ENCODE assay signal across 8 cellular contexts in genomic region chr3:157134620-157135191, GRCh38. TPM values are rescaled to one million over a fixed set of nuclear protein-coding genes. Genes with fewer than 3 reads are reported as not detected.
DNase-seq lines count a peak whose midpoint lies in the region; ATAC-seq lines count a peak whose summit lies in the region.

No MANE protein-coding gene starts in this region.

- peak; percentile 47 for ATAC-seq in GM18508 (IDR thresholded peaks at IDR 0.05; ENCODE audit: insufficient read depth, unreplicated experiment)
- ATAC-seq in HG02623 (IDR thresholded peaks at IDR 0.05; ENCODE audit: unreplicated experiment) = peak; percentile 43
- no peak for ATAC-seq in T-helper 17 cell

- no peak overlapping the region for H3K4ac ChIP-seq in mesenchymal stem cell (ENCODE audit: low read depth in 1 of 2, low read length in 2 of 2)

- H2BK5ac ChIP-seq in mesenchymal stem cell (ENCODE audit: low read depth, low read length, poor library complexity, severe bottlenecking) = no peak overlapping the region

- H3K36me3 Mint-ChIP-seq in T-helper 17 cell (ENCODE audit: low read depth) = no peaks in the 10 kb centered on the region

- no peaks in the 10 kb centered on the region for H3K36me3 ChIP-seq in mesenchymal stem cell (ENCODE audit: control insufficient read depth in 1 of 2, insufficient read depth in 2 of 2, low read depth in 1 of 2, low read length in 2 of 2)

- H3K27me3 ChIP-seq in mesenchymal stem cell (ENCODE audit: control insufficient read depth in 1 of 2, insufficient read depth in 1 of 2, low read length in 2 of 2) = no peaks in the 10 kb centered on the region

- H3K4me3 Mint-ChIP-seq in T-helper 17 cell = no peak overlapping the region

- H3K4me1 Mint-ChIP-seq in T-helper 17 cell = peaks cover 33% of the 10 kb centered on the region

- no peak overlapping the region for H4K8ac ChIP-seq in mesenchymal stem cell (ENCODE audit: low read length)

- H3K4me3 ChIP-seq in mesenchymal stem cell (ENCODE audit: insufficient read depth in 1 of 2, low read depth in 1 of 2, low read length in 2 of 2) = no peak overlapping the region

- peak overlapping the region; percentile 49 for H3K27ac Mint-ChIP-seq in T-helper 17 cell

- H2BK120ac ChIP-seq in mesenchymal stem cell (ENCODE audit: low read depth, low read length) = no peak overlapping the region

- H3K4me1 ChIP-seq in mesenchymal stem cell (ENCODE audit: control insufficient read depth, insufficient read depth, low read depth, low read length) = peaks cover 34% of the 10 kb centered on the region

- 100% methylated on average over 1 of the region's 1 CpG for WGBS in mesenchymal stem cell

- no peak for DNase-seq in T-helper 17 cell
- no peak for DNase-seq in mesenchymal stem cell
- no peak for DNase-seq in NCI-H187 treated with DMSO at 0.1 percent for 48 hours (lab: John Stamatoyannopoulos, UW)
- DNase-seq in glomerular visceral epithelial cell (ENCODE audit: extremely low spot score) = no peak
- no peak for DNase-seq in DMS153 treated with DMSO at 0.1 percent for 48 hours (lab: John Stamatoyannopoulos, UW; ENCODE audit: unreplicated experiment)
- no peak for DNase-seq in activated CD4-positive, alpha-beta T cell treated with anti-CD3 and anti-CD28 coated beads, Interleukin-2, amount 50 U/mL, for 48 hours

- H2AK5ac ChIP-seq in mesenchymal stem cell (ENCODE audit: low read length, severe bottlenecking) = peak overlapping the region; percentile 33

- no peaks in the 10 kb centered on the region for H3K9me3 ChIP-seq in T-helper 17 cell (ENCODE audit: control insufficient read depth, low read length, poor library complexity, severe bottlenecking)
- H3K9me3 ChIP-seq in mesenchymal stem cell (ENCODE audit: control insufficient read depth, low read length) = no peaks in the 10 kb centered on the region

- H4K91ac ChIP-seq in mesenchymal stem cell (ENCODE audit: low read length) = no peak overlapping the region

- no peak overlapping the region for H3K4me2 ChIP-seq in mesenchymal stem cell (ENCODE audit: low read length, poor library complexity, severe bottlenecking)

- H2AFZ ChIP-seq in mesenchymal stem cell (ENCODE audit: low read depth, low read length) = no peak overlapping the region

- no peak overlapping the region for H2BK12ac ChIP-seq in mesenchymal stem cell (ENCODE audit: low read length in 2 of 2)

- no peak overlapping the region for H3K23ac ChIP-seq in mesenchymal stem cell (ENCODE audit: low read length in 2 of 2)

- H3K14ac ChIP-seq in mesenchymal stem cell (ENCODE audit: low read length in 2 of 2) = no peak overlapping the region

- peak overlapping the region; percentile 33 for H3K9ac ChIP-seq in mesenchymal stem cell (ENCODE audit: low read length)

- H3K27ac ChIP-seq in mesenchymal stem cell (ENCODE audit: low read length, poor library complexity, severe bottlenecking) = peak overlapping the region; percentile 92

- H3K27me3 Mint-ChIP-seq in T-helper 17 cell = no peaks in the 10 kb centered on the region

- no peak overlapping the region for H2BK15ac ChIP-seq in mesenchymal stem cell (ENCODE audit: low read depth, poor library complexity, severe bottlenecking)

- H3K18ac ChIP-seq in mesenchymal stem cell (ENCODE audit: low read depth in 1 of 2, low read length in 2 of 2) = no peak overlapping the region

- peaks cover 3% of the 10 kb centered on the region for H3K79me1 ChIP-seq in mesenchymal stem cell (replicated peaks; ENCODE audit: low read length, poor library complexity, severe bottlenecking)

RNA-seq across cellular contexts. Expression of gene CCNL1, which starts 25.2 kb away (rescaled TPM):
- 1,000 to 10,000 TPM; 1,190 to 1,257 TPM for total RNA-seq in T-helper 17 cell
- polyA plus RNA-seq in mesenchymal stem cell (2013, experiment 1 of 2) = 87.8 TPM
- 78.4 TPM for polyA plus RNA-seq in mesenchymal stem cell (2013, experiment 2 of 2)
